ENCODE assay signal across 7 cellular contexts in the genomic region with DNA sequence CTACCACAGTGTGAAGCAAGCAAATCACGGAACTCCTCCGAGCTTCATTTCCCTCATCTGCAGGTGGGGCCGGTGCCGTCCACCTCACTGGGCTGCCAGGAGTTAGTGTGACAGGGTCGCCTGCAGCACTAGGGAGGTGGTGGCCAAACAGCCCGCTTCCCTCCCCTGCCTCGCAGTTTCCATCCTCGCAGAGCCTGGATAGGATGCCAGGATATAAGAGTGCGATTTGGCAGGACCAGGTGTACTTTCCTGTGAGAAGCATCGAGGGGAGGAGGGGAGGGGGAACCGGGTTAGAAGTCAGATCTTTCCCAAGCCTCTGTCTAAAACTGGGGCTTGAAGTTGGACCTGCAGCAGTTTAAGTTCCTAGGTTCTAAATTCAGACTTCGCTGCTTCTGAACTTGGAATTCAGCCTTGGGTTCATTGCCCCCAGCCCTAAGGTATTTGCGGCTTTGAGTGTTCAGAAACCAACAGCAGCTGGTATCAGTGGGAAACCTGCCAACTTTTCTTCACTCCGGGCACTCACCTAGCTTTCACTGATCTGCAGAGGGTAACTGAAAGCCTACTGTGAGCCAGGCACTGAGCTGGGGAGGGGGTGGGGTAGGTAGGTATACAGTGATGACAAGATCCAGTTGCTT. TPM values are rescaled to one million over a fixed set of nuclear protein-coding genes. Genes with fewer than 3 reads are reported as not detected.
DNase-seq lines count a peak whose midpoint lies in the region; ATAC-seq and TF ChIP-seq lines count a peak whose summit lies in the region.

No MANE protein-coding gene starts in this region.

- intact Hi-C loops in HCT116 (cut with micrococcal nuclease) = loop anchor here (2.0 to 10.0 kb wide), 5 partner anchors 97 to 972 kb away; no protein-coding TSS in a partner anchor
- intact Hi-C loops in Right ventricle myocardium inferior (cut with DNase I) = loop anchor here (2.0 kb wide), 6 partner anchors 113 to 915 kb away; a partner anchor contains a TSS
- intact Hi-C loops in ovary (cut with DNase I) = loop anchor here (2.0 to 10.0 kb wide), 7 partner anchors 109 to 919 kb away; a partner anchor contains a TSS

- peak overlapping the region; percentile 84 for H3K9ac ChIP-seq in HCT116 (ENCODE audit: low read length)

- RAD21 ChIA-PET in HCT116 (lab: Charles Lee; ENCODE audit: low non-redundant PET in 1 of 2, low total read pairs in 2 of 2, uncharacterized antibody in 2 of 2, unreplicated experiment in 2 of 2) = no interaction called here

- H3K79me2 ChIP-seq in HCT116 (ENCODE audit: insufficient read depth, low read length) = peaks cover 15% of the 10 kb centered on the region

- BruUV-seq in HCT116 (replicated peaks; lab: Mats Ljungman, UMichigan) = no TSS peak

- peak; percentile 6 for ATAC-seq in HCT116
- ATAC-seq in Right ventricle myocardium inferior = peak; percentile 4
- no peak for ATAC-seq in GM19463 (IDR thresholded peaks at IDR 0.05; ENCODE audit: unreplicated experiment)

- H3K4me3 ChIP-seq in HCT116 (replicated peaks in 1 of 2; ENCODE audit: low read depth in 1 of 2, low read length in 2 of 2) (peak overlapping the region; percentile 61 to 79), ovary (peak overlapping the region; percentile 67)

- no peak for TF ChIP-seq RAD21 in HCT116 (IDR thresholded peaks at IDR 0.05; ENCODE audit: low read depth)

- TF ChIP-seq POLR2A in HCT116 (IDR thresholded peaks at IDR 0.05; ENCODE audit: borderline replicate concordance, extremely low read depth, insufficient read depth, insufficient read length) (no peak), ovary (IDR thresholded peaks at IDR 0.05) (no peak)

- TF ChIP-seq CTCF in HCT116 (IDR thresholded peaks at IDR 0.05 in 2 of 3, conservative IDR thresholded peaks at IDR 0.05 in 1 of 3; ENCODE audit: borderline replicate concordance in 1 of 3, insufficient read depth in 1 of 3, low read depth in 2 of 3, low read length in 2 of 3) (no peak; a peak in 2 of 6 replicates), ovary (IDR thresholded peaks at IDR 0.05) (no peak), GM10248 (IDR thresholded peaks at IDR 0.05; ENCODE audit: control extremely low read depth, extremely low read depth, low read depth, missing control alignments) (no peak)

- H3K27me3 ChIP-seq in HCT116 (ENCODE audit: insufficient read depth, low read length) (no peaks in the 10 kb centered on the region), ovary (no peaks in the 10 kb centered on the region)

- H3K4me1 ChIP-seq in HCT116 (ENCODE audit: control insufficient read depth in 1 of 2, insufficient read depth in 2 of 2, low read length in 2 of 2) = peaks cover 10 to 27% of the 10 kb centered on the region in 2 experiments; a peak in 3 of 4 replicates
- H3K4me1 ChIP-seq in ovary (ENCODE audit: insufficient read depth) = peaks cover 1% of the 10 kb centered on the region

- H4K20me1 ChIP-seq in HCT116 (ENCODE audit: insufficient read depth) = no peaks in the 10 kb centered on the region

- TF ChIP-seq EP300 in ovary (IDR thresholded peaks at IDR 0.05) = no peak

- H3K4me2 ChIP-seq in HCT116 (ENCODE audit: low read length) = peak overlapping the region; percentile 85

- POLR2A ChIA-PET in HCT116 (lab: Charles Lee) = interaction anchor here (1.2 to 2.6 kb wide), 3 partner anchors 29 to 97 kb away, joined by 3 to 9 read pairs (median 7); no protein-coding TSS in a partner anchor
- POLR2A ChIA-PET in GM10248 (lab: Yijun Ruan, JAX) = interaction anchor here (0.8 to 1.1 kb wide), 2 partner anchors 12 to 228 kb away, joined by 3 to 4 read pairs; no protein-coding TSS in a partner anchor

- H3K9me3 ChIP-seq in HCT116 (ENCODE audit: control insufficient read depth in 1 of 2, insufficient read depth in 1 of 2, low read depth in 1 of 2, low read length in 2 of 2) = no peaks in the 10 kb centered on the region
- H3K9me3 ChIP-seq in ovary = no peaks in the 10 kb centered on the region

- no peak overlapping the region for H2AFZ ChIP-seq in HCT116 (ENCODE audit: low read depth, low read length, poor library complexity, severe bottlenecking)

- H3K27ac ChIP-seq in HCT116 (ENCODE audit: low read depth, low read length) = peak overlapping the region; percentile 89
- peak overlapping the region; percentile 90 to 99 for H3K27ac ChIP-seq in ovary

- H3K36me3 ChIP-seq in HCT116 (ENCODE audit: control insufficient read depth in 1 of 2, insufficient read depth in 2 of 2, low read length in 2 of 2) = no peaks in the 10 kb centered on the region
- no peaks in the 10 kb centered on the region for H3K36me3 ChIP-seq in ovary

- DNase-seq in HCT116 (ENCODE audit: low read depth, low spot score) = no peak
- DNase-seq in NCI-H82 (lab: John Stamatoyannopoulos, UW) = peak; percentile 64
- peak; percentile 16 for DNase-seq in activated gamma-delta T cell treated with anti-CD3 and anti-CD28 coated beads, Interleukin-2, amount 50 U/mL, for 16 hours (ENCODE audit: low read depth)
- peak; percentile 82 for DNase-seq in Right ventricle myocardium inferior (ENCODE audit: missing footprints)
- peak in 2 of 5 donors; percentile 55 to 69 for DNase-seq in ovary
- DNase-seq in GM10248 (ENCODE audit: extremely low spot score) = no peak

- no peaks in the 10 kb centered on the region for H3K9me2 ChIP-seq in HCT116 (ENCODE audit: insufficient read depth)

- 1 to 2% (median 1%) methylated on average over 14 of the region's 14 CpGs for WGBS in ovary, 3 donors

- CTCF ChIA-PET in HCT116 (lab: Charles Lee) = interaction anchor here (0.6 kb wide), 2 partner anchors 322 to 974 kb away, joined by 3 read pairs; no protein-coding TSS in a partner anchor
- CTCF ChIA-PET in GM10248 (lab: Yijun Ruan, JAX) = interaction anchor here (1.0 to 1.6 kb wide), 4 partner anchors 13 to 974 kb away, joined by 3 to 5 read pairs (median 3); no protein-coding TSS in a partner anchor

TF ChIP-seq in HCT116, 20 proteins besides CTCF, POLR2A, EP300 and RAD21:
- TF ChIP-seq JUND (IDR thresholded peaks at IDR 0.05) (no peak), CBX3 (IDR thresholded peaks at IDR 0.05; ENCODE audit: low read depth) (no peak), ZFX (IDR thresholded peaks at IDR 0.05) (no peak), EGR1 (IDR thresholded peaks at IDR 0.05; ENCODE audit: low read depth) (no peak), ZNF274 (IDR thresholded peaks at IDR 0.05; ENCODE audit: low read depth, low read length) (no peak), POLR2AphosphoS5 (IDR thresholded peaks at IDR 0.05; ENCODE audit: low read depth, low read length) (no peak), SIN3A (IDR thresholded peaks at IDR 0.05; ENCODE audit: low read depth) (no peak), YY1 (IDR thresholded peaks at IDR 0.05; ENCODE audit: extremely low read depth, insufficient replicate concordance, low read depth, low read length) (no peak), CEBPB (IDR thresholded peaks at IDR 0.05; ENCODE audit: low read depth) (no peak), EZH2phosphoT487 (IDR thresholded peaks at IDR 0.05; ENCODE audit: borderline replicate concordance) (no peak)
- TF ChIP-seq, protein P1, sequence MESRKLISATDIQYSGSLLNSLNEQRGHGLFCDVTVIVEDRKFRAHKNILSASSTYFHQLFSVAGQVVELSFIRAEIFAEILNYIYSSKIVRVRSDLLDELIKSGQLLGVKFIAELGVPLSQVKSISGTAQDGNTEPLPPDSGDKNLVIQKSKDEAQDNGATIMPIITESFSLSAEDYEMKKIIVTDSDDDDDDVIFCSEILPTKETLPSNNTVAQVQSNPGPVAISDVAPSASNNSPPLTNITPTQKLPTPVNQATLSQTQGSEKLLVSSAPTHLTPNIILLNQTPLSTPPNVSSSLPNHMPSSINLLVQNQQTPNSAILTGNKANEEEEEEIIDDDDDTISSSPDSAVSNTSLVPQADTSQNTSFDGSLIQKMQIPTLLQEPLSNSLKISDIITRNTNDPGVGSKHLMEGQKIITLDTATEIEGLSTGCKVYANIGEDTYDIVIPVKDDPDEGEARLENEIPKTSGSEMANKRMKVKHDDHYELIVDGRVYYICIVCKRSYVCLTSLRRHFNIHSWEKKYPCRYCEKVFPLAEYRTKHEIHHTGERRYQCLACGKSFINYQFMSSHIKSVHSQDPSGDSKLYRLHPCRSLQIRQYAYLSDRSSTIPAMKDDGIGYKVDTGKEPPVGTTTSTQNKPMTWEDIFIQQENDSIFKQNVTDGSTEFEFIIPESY (IDR thresholded peaks at IDR 0.05; ENCODE audit: extremely low read depth, insufficient replicate concordance, low read length) = no peak

RNA-seq across cellular contexts. Expression of a gene that starts 1.7 kb away (rescaled TPM):
- total RNA-seq in HCT116 (2021; ENCODE audit: unreplicated experiment) = 18.7 TPM
- 42.4 and 58.4 TPM in 2 replicates for polyA plus RNA-seq in HCT116 (2012)
- total RNA-seq in Right ventricle myocardium inferior = 64.2 TPM
- total RNA-seq in ovary = 100 to 1,000 TPM in 6 of 7 donors, 10 to 100 TPM in 1; 50.7 to 740 (median 155) TPM
- 100 to 1,000 TPM; 125 to 231 TPM for polyA plus RNA-seq in ovary

Comparison
In these comparisons a context has a peak if more than half of its experiments do, and no peak if none do; other contexts are left out.
1. DNase-seq: peak in NCI-H82 (single experiment), activated gamma-delta T cell treated with anti-CD3 and anti-CD28 coated beads, Interleukin-2, amount 50 U/mL, for 16 hours (single experiment) and Right ventricle myocardium inferior (single experiment); none in HCT116 (single experiment) and GM10248 (single experiment).